Comparison of ENCODE assay signal across 22 cellular contexts in genomic region chr20:42432485-42432884, GRCh38.
"Had no signal": no experiment of that assay in that cellular context is flagged by ENCODE, and none has a peak within 500 bp of the region (broad histone marks: within the 10 kb centered on the region; RNA-seq: fewer than 3 reads in every experiment).

No MANE protein-coding gene starts in this region.

- DNase-seq: activated CD4-positive, alpha-beta T cell treated with anti-CD3 and anti-CD28 coated beads for 4 hours; activated CD4-positive, alpha-beta T cell treated with anti-CD3 and anti-CD28 coated beads, Interleukin-2, amount 50 U/mL, for 4 hours; activated CD4-positive, CD25-positive, alpha-beta regulatory T cell; activated naive CD4-positive, alpha-beta T cell; activated T-cell treated with anti-CD3 and anti-CD28 coated beads for 4 hours; activated T-cell treated with anti-CD3 and anti-CD28 coated beads, Interleukin-2, amount 50 U/mL, for 72 hours; effector CD8-positive, alpha-beta T cell; esophagus squamous epithelium; gastrocnemius medialis; glutamatergic neuron; kidney glomerular epithelial cell; natural killer cell; right lobe of liver; stimulated activated CD4-positive, alpha-beta T cell treated with anti-CD3 and anti-CD28 coated beads, Interleukin-4, amount 100 ng/mL, for 24 hours; substantia nigra had no signal

- H3K27ac ChIP-seq: epithelial cell of prostate, esophagus squamous epithelium, gastrocnemius medialis, right lobe of liver, skin epidermis, uterus had no signal

- H3K4me1 ChIP-seq: esophagus squamous epithelium, gastrocnemius medialis, right lobe of liver, uterus had no signal

- H3K36me3 Mint-ChIP-seq: activated naive CD4-positive, alpha-beta T cell treated with anti-CD3 and anti-CD28 coated beads, Interleukin-2, amount 50 U/mL, for 72 hours; natural killer cell; stimulated activated effector memory CD8-positive, alpha-beta T cell treated with anti-CD3 and anti-CD28 coated beads, Interleukin-12 subunit alpha, Interleukin-12 subunit beta, amount 100 ng/mL, for 72 hours; type B pancreatic cell had no signal

- H3K4me1 Mint-ChIP-seq: natural killer cell; stimulated activated effector memory CD8-positive, alpha-beta T cell treated with anti-CD3 and anti-CD28 coated beads, Interleukin-12 subunit alpha, Interleukin-12 subunit beta, amount 100 ng/mL, for 72 hours had no signal

- H3K36me3 ChIP-seq: esophagus squamous epithelium, gastrocnemius medialis, right lobe of liver, uterus had no signal

- ATAC-seq: activated naive CD4-positive, alpha-beta T cell treated with anti-CD3 and anti-CD28 coated beads, Interleukin-2, amount 50 U/mL, for 72 hours; activated T-cell treated with anti-CD3 and anti-CD28 coated beads, Interleukin-2, amount 50 U/mL, for 72 hours; natural killer cell; right lobe of liver; stimulated activated effector memory CD8-positive, alpha-beta T cell treated with anti-CD3 and anti-CD28 coated beads, Interleukin-12 subunit alpha, Interleukin-12 subunit beta, amount 100 ng/mL, for 72 hours had no signal

- H3K9me3 Mint-ChIP-seq: type B pancreatic cell had no signal

- H3K27ac Mint-ChIP-seq: activated naive CD4-positive, alpha-beta T cell treated with anti-CD3 and anti-CD28 coated beads, Interleukin-2, amount 50 U/mL, for 72 hours; activated T-cell treated with anti-CD3 and anti-CD28 coated beads, Interleukin-2, amount 50 U/mL, for 72 hours; natural killer cell; stimulated activated effector memory CD8-positive, alpha-beta T cell treated with anti-CD3 and anti-CD28 coated beads, Interleukin-12 subunit alpha, Interleukin-12 subunit beta, amount 100 ng/mL, for 72 hours; stimulated activated naive CD8-positive, alpha-beta T cell treated with anti-CD3 and anti-CD28 coated beads, Interleukin-15, Interleukin-2, amounts not matched to agents 100 ng/mL and 50 ng/mL, for 24 hours; type B pancreatic cell had no signal

- H3K27me3 ChIP-seq: esophagus squamous epithelium, gastrocnemius medialis, right lobe of liver, uterus had no signal

- H3K4me3 ChIP-seq: esophagus squamous epithelium, gastrocnemius medialis, right lobe of liver, skin epidermis, uterus had no signal

- H3K27me3 Mint-ChIP-seq: stimulated activated naive CD8-positive, alpha-beta T cell treated with anti-CD3 and anti-CD28 coated beads, Interleukin-15, Interleukin-2, amounts not matched to agents 100 ng/mL and 50 ng/mL, for 24 hours had no signal

- H3K9me3 ChIP-seq: esophagus squamous epithelium, gastrocnemius medialis, right lobe of liver, uterus had no signal

- H3K4me3 Mint-ChIP-seq: activated T-cell treated with anti-CD3 and anti-CD28 coated beads, Interleukin-2, amount 50 U/mL, for 72 hours; natural killer cell; stimulated activated effector memory CD8-positive, alpha-beta T cell treated with anti-CD3 and anti-CD28 coated beads, Interleukin-12 subunit alpha, Interleukin-12 subunit beta, amount 100 ng/mL, for 72 hours; stimulated activated naive CD8-positive, alpha-beta T cell treated with anti-CD3 and anti-CD28 coated beads, Interleukin-15, Interleukin-2, amounts not matched to agents 100 ng/mL and 50 ng/mL, for 24 hours; type B pancreatic cell had no signal
